8 cellular contexts compared by ENCODE assay signal in the genomic region with DNA sequence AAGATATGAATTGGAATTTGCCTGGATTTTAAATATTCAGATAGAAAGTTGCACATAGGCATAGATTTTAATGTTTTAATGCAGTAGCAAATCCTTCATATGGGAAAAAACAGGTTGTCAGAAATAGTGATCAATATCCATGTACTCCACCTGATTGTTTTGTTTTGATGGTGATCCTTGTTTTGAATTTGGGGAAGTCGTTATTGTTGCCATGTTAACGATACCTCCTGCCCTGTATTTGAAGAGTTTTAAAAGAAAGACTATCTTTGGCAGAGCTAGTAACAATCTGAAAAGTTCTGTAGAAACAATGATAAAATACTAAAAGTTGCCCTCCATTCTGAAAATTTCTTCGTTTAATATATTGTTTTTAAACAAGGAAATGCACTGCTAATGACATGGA. TPM values are rescaled to one million over a fixed set of nuclear protein-coding genes. Genes with fewer than 3 reads are reported as not detected.
A peak's percentile ranks its signal among the peaks of the same experiment; 100 is the strongest.
DNase-seq lines count a peak whose midpoint lies in the region; ATAC-seq and TF ChIP-seq lines count a peak whose summit lies in the region.

No MANE protein-coding gene starts in this region.

- H3K9me3 ChIP-seq in heart right ventricle (no peaks in the 10 kb centered on the region), right lobe of liver (no peaks in the 10 kb centered on the region), vagina (no peaks in the 10 kb centered on the region)

- no peak for DNase-seq in heart right ventricle
- no peak for DNase-seq in cardiac septum (ENCODE audit: low spot score)
- DNase-seq in right lobe of liver, result no peak
- no peak for DNase-seq in vagina (ENCODE audit: extremely low spot score in 2 of 2)

- TF ChIP-seq POLR2A in right lobe of liver (IDR thresholded peaks at IDR 0.05) (no peak), vagina (IDR thresholded peaks at IDR 0.05) (no peak)

- H3K9me3 Mint-ChIP-seq in activated naive CD8-positive, alpha-beta T cell (ENCODE audit: low read depth), result no peaks in the 10 kb centered on the region

- TF ChIP-seq CTCF in heart right ventricle (IDR thresholded peaks at IDR 0.05), result no peak
- no peak for TF ChIP-seq CTCF in right lobe of liver (IDR thresholded peaks at IDR 0.05)
- TF ChIP-seq CTCF in vagina (IDR thresholded peaks at IDR 0.05), result no peak

- H3K27ac ChIP-seq in heart right ventricle (peak overlapping the region in 8 of 10 donors; percentile 93 to 99 (median 97)), right lobe of liver (peak overlapping the region in 1 of 3 donors; percentile 93), vagina (peak overlapping the region; percentile 97)

- peak overlapping the region; percentile 84 for H3K27ac Mint-ChIP-seq in activated naive CD8-positive, alpha-beta T cell

- intact Hi-C loops in heart right ventricle (cut with DNase I) (loop anchor here in 4 of 10 donors (2.0 to 10.0 kb wide), 4 partner anchors 73 to 199 kb away; a partner anchor contains a TSS), cardiac septum (cut with DNase I) (loop anchor here (10.0 kb wide), 1 partner anchor 219 kb away; no protein-coding TSS in a partner anchor), right lobe of liver (cut with DNase I) (no loop called here), vagina (cut with DNase I) (no loop called here)

- no peaks in the 10 kb centered on the region for H3K36me3 Mint-ChIP-seq in activated naive CD8-positive, alpha-beta T cell

- peak overlapping the region; percentile 92 for H3K4me3 Mint-ChIP-seq in activated naive CD8-positive, alpha-beta T cell

- 0 to 1% methylated on average over 3 of the region's 3 CpGs for WGBS in heart right ventricle, 2 donors
- WGBS in right lobe of liver (ENCODE audit: insufficient coverage, low coverage, low lambda C conversion rate, missing lambda C conversion rate), result 10% methylated on average over 3 of the region's 3 CpGs

- ATAC-seq in heart right ventricle, result no peak
- no peak for ATAC-seq in right lobe of liver
- ATAC-seq in GM19395 (IDR thresholded peaks at IDR 0.05; ENCODE audit: unreplicated experiment), result no peak
- no peak for ATAC-seq in GM19463 (IDR thresholded peaks at IDR 0.05; ENCODE audit: unreplicated experiment)
- ATAC-seq in GM19455 (IDR thresholded peaks at IDR 0.05; ENCODE audit: unreplicated experiment), result no peak

- H3K27me3 Mint-ChIP-seq in activated naive CD8-positive, alpha-beta T cell, result no peaks in the 10 kb centered on the region

- H3K4me1 Mint-ChIP-seq in activated naive CD8-positive, alpha-beta T cell (ENCODE audit: low read depth), result peaks cover 66% of the 10 kb centered on the region

- H3K4me1 ChIP-seq in heart right ventricle (peaks cover 8 to 62% (median 34%) of the 10 kb centered on the region in 9 donors), right lobe of liver (peaks cover 0 to 21% (median 2%) of the 10 kb centered on the region in 4 donors), vagina (peaks cover 31% of the 10 kb centered on the region)

- H3K4me3 ChIP-seq in heart right ventricle, result peak overlapping the region; percentile 72 to 99 (median 96)
- peak overlapping the region; percentile 77 to 94 (median 88) for H3K4me3 ChIP-seq in right lobe of liver
- peak overlapping the region; percentile 93 to 98 for H3K4me3 ChIP-seq in vagina

- H3K27me3 ChIP-seq in heart right ventricle, result no peaks in the 10 kb centered on the region
- no peaks in the 10 kb centered on the region for H3K27me3 ChIP-seq in right lobe of liver
- no peaks in the 10 kb centered on the region for H3K27me3 ChIP-seq in vagina

- H3K36me3 ChIP-seq in heart right ventricle (no peaks in the 10 kb centered on the region), right lobe of liver (no peaks in the 10 kb centered on the region), vagina (no peaks in the 10 kb centered on the region)

RNA-seq across cellular contexts. Expression of a gene that starts 1.1 kb away (rescaled TPM):
- total RNA-seq in heart right ventricle (10 to 100 TPM; 23.2 to 46.3 (median 39.0) TPM), cardiac septum (36.6 TPM), right lobe of liver (10 to 100 TPM; 15.6 to 24.6 (median 21.3) TPM), vagina (53.0 TPM)
- polyA plus RNA-seq in heart right ventricle, result 1 to 10 TPM; 3.7 to 9.0 TPM
